Comparison of ENCODE assay signal across 10 cellular contexts in genomic region chr12:76410371-76410770, GRCh38.
"Had no signal": no experiment of that assay in that cellular context is flagged by ENCODE, and none has a peak within 500 bp of the region (broad histone marks: within the 10 kb centered on the region; RNA-seq: fewer than 3 reads in every experiment).

No MANE protein-coding gene starts in this region.

- H3K27ac ChIP-seq: GM23248, KMS-11 had no signal

- H3K9ac ChIP-seq: GM23248, KMS-11 had no signal

- H3K4me3 ChIP-seq: GM23248, HAP-1 had no signal

- H3K9me3 Mint-ChIP-seq: HFFc6 had no signal

- H3K27ac Mint-ChIP-seq: HFFc6 had no signal

- H3K9me3 ChIP-seq: HAP-1 had no signal

- FAIRE-seq: HTR-8/SVneo had no signal

- H3K36me3 ChIP-seq: HAP-1 had no signal

- ATAC-seq: HCT116 had no signal

- H3K4me3 Mint-ChIP-seq: HFFc6 had no signal

- H3K4me1 ChIP-seq: HAP-1 had no signal

- DNase-seq: GM23248, GOT3, H7, HFFc6, Karpas-422, KBM-7 had no signal

- H2AFZ ChIP-seq: GM23248 had no signal

- H3K4me2 ChIP-seq: KMS-11 had no signal
